ENCODE assay signal across 1 cellular context in the genomic region with DNA sequence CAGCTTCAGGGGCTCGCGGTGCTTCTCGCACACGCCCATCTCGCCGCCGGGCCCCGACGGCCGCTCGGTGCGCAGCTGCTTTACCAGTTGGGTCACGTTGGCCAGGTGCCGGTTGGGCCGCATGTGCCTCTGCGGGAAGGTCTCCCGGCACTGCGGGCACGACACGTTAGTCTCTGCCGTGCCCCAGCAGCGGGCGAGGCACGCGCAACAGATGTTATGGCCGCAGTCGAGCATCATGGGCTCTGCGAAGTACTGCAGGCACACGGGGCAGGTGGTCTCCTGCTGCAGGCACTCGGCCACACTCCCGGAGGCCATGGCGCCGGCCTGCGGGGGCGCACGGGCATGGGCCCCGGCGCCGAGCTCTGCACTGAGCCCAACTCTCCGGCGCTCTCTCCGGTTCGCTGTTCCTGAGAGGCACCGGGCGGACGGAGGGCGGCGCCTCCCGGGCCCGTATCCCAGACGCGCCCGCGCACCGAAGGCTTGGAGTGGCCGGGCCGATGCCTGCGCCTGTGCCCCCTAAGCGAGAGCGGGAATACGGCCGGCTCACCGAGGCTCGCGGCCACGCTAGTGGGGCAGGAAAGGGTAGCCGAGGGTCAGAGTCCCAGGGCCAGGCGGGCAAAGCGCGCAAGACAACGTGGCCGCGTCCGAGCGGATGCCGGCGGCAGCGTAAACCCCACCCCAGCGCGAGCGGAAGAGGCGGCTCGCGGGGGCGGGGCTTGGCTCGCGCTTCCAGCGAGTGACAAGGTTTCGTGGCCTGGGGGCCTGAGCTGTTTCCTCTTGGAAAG.
TF ChIP-seq lines count a peak whose summit lies in the region.

A gene with protein sequence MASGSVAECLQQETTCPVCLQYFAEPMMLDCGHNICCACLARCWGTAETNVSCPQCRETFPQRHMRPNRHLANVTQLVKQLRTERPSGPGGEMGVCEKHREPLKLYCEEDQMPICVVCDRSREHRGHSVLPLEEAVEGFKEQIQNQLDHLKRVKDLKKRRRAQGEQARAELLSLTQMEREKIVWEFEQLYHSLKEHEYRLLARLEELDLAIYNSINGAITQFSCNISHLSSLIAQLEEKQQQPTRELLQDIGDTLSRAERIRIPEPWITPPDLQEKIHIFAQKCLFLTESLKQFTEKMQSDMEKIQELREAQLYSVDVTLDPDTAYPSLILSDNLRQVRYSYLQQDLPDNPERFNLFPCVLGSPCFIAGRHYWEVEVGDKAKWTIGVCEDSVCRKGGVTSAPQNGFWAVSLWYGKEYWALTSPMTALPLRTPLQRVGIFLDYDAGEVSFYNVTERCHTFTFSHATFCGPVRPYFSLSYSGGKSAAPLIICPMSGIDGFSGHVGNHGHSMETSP (minus strand): TSS at position 668 of the 785 bp plus-strand sequence. CDS start 353 bp downstream, at position 315.

TF ChIP-seq in HepG2, 621 proteins besides CTCF, POLR2A, EP300 and RAD21 (continued from another document and continues in another):
- TF ChIP-seq, protein P1, sequence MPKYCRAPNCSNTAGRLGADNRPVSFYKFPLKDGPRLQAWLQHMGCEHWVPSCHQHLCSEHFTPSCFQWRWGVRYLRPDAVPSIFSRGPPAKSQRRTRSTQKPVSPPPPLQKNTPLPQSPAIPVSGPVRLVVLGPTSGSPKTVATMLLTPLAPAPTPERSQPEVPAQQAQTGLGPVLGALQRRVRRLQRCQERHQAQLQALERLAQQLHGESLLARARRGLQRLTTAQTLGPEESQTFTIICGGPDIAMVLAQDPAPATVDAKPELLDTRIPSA (CRISPR knock-in tag; IDR thresholded peaks at IDR 0.05; ENCODE audit: borderline replicate concordance): 0 out of 2 replicates have a peak, but pooled peaks have one; percentile 67
- peak; percentile 63; the same call in 1 of the 2 replicates for TF ChIP-seq TSC22D2 (CRISPR knock-in tag; IDR thresholded peaks at IDR 0.05; ENCODE audit: borderline replicate concordance)
- TF ChIP-seq HOXD1 (CRISPR knock-in tag; IDR thresholded peaks at IDR 0.05): peak; percentile 91
- TF ChIP-seq, protein P2, sequence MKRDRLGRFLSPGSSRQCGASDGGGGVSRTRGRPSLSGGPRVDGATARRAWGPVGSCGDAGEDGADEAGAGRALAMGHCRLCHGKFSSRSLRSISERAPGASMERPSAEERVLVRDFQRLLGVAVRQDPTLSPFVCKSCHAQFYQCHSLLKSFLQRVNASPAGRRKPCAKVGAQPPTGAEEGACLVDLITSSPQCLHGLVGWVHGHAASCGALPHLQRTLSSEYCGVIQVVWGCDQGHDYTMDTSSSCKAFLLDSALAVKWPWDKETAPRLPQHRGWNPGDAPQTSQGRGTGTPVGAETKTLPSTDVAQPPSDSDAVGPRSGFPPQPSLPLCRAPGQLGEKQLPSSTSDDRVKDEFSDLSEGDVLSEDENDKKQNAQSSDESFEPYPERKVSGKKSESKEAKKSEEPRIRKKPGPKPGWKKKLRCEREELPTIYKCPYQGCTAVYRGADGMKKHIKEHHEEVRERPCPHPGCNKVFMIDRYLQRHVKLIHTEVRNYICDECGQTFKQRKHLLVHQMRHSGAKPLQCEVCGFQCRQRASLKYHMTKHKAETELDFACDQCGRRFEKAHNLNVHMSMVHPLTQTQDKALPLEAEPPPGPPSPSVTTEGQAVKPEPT (CRISPR knock-in tag; IDR thresholded peaks at IDR 0.05; ENCODE audit: low read depth): peak; percentile 87
- TF ChIP-seq MIER2 (CRISPR knock-in tag; IDR thresholded peaks at IDR 0.05): no peak
- peak; percentile 41 for TF ChIP-seq GPN1 (CRISPR knock-in tag; IDR thresholded peaks at IDR 0.05; ENCODE audit: borderline replicate concordance)
- TF ChIP-seq ARNT (IDR thresholded peaks at IDR 0.05): no peak
- TF ChIP-seq, protein P3, sequence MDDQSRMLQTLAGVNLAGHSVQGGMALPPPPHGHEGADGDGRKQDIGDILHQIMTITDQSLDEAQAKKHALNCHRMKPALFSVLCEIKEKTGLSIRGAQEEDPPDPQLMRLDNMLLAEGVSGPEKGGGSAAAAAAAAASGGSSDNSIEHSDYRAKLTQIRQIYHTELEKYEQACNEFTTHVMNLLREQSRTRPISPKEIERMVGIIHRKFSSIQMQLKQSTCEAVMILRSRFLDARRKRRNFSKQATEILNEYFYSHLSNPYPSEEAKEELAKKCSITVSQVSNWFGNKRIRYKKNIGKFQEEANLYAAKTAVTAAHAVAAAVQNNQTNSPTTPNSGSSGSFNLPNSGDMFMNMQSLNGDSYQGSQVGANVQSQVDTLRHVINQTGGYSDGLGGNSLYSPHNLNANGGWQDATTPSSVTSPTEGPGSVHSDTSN (CRISPR knock-in tag; IDR thresholded peaks at IDR 0.05; ENCODE audit: borderline replicate concordance): no peak; the same call in 1 of the 2 replicates
- TF ChIP-seq ZFAT (CRISPR knock-in tag; conservative IDR thresholded peaks at IDR 0.05): peak; percentile 54
- TF ChIP-seq PPARG (CRISPR knock-in tag; conservative IDR thresholded peaks at IDR 0.05): peak; percentile 67
- TF ChIP-seq ZNF292 (CRISPR knock-in tag; IDR thresholded peaks at IDR 0.05; ENCODE audit: borderline replicate concordance, low read depth): no peak
- TF ChIP-seq NFIB (CRISPR knock-in tag; IDR thresholded peaks at IDR 0.05; ENCODE audit: borderline replicate concordance): no peak
- no peak for TF ChIP-seq EHMT2 (IDR thresholded peaks at IDR 0.05; ENCODE audit: borderline replicate concordance, low read depth, low read length)
- peak; percentile 97 for TF ChIP-seq REL (CRISPR knock-in tag; conservative IDR thresholded peaks at IDR 0.05)
- TF ChIP-seq, protein P4, sequence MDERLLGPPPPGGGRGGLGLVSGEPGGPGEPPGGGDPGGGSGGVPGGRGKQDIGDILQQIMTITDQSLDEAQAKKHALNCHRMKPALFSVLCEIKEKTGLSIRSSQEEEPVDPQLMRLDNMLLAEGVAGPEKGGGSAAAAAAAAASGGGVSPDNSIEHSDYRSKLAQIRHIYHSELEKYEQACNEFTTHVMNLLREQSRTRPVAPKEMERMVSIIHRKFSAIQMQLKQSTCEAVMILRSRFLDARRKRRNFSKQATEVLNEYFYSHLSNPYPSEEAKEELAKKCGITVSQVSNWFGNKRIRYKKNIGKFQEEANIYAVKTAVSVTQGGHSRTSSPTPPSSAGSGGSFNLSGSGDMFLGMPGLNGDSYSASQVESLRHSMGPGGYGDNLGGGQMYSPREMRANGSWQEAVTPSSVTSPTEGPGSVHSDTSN (CRISPR knock-in tag; IDR thresholded peaks at IDR 0.05): no peak
- no peak for TF ChIP-seq CBX1 (IDR thresholded peaks at IDR 0.05; ENCODE audit: low read depth)
- peak; percentile 56; the same call in 1 of the 2 replicates for TF ChIP-seq RFXANK (CRISPR knock-in tag; IDR thresholded peaks at IDR 0.05)
- TF ChIP-seq, protein P5, sequence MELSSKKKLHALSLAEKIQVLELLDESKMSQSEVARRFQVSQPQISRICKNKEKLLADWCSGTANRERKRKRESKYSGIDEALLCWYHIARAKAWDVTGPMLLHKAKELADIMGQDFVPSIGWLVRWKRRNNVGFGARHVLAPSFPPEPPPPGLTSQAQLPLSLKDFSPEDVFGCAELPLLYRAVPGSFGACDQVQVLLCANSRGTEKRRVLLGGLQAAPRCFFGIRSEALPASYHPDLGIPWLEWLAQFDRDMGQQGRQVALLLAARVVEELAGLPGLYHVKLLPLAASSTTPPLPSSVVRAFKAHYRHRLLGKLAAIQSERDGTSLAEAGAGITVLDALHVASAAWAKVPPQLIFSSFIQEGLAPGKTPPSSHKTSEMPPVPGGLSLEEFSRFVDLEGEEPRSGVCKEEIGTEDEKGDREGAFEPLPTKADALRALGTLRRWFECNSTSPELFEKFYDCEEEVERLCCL (CRISPR knock-in tag; IDR thresholded peaks at IDR 0.05; ENCODE audit: borderline replicate concordance): no peak; the same call in none of the 2 replicates
- TF ChIP-seq NFE2L2 (IDR thresholded peaks at IDR 0.05; ENCODE audit: low read length): no peak
- peak; percentile 69 to 95 for TF ChIP-seq KLF16 (CRISPR knock-in tag; IDR thresholded peaks at IDR 0.05)
- peak; percentile 30; the same call in 1 of the 2 replicates for TF ChIP-seq ZNF737 (CRISPR knock-in tag; IDR thresholded peaks at IDR 0.05; ENCODE audit: borderline replicate concordance)
- no peak for TF ChIP-seq SMC3 (IDR thresholded peaks at IDR 0.05; ENCODE audit: low read length)
- TF ChIP-seq STAG1 (CRISPR knock-in tag; IDR thresholded peaks at IDR 0.05): no peak; the same call in 1 of the 2 replicates
- no peak for TF ChIP-seq KAT2B (IDR thresholded peaks at IDR 0.05; ENCODE audit: borderline replicate concordance, low read depth, low read length)
- no peak; the same call in 1 of the 2 replicates for TF ChIP-seq ZNF841 (CRISPR knock-in tag; IDR thresholded peaks at IDR 0.05; ENCODE audit: borderline replicate concordance)
- TF ChIP-seq, protein P6, sequence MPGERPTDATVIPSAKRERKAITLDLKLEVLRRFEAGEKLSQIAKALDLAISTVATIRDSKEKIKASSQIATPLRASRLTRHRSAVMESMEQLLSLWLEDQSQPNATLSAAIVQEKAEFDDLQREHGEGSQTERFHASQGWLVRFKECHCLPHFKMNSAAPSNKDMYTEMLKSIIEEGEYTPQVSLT (CRISPR knock-in tag; IDR thresholded peaks at IDR 0.05; ENCODE audit: borderline replicate concordance, low read depth): 0 out of 2 replicates have a peak, but pooled peaks have one; percentile 60
- TF ChIP-seq, protein P7, sequence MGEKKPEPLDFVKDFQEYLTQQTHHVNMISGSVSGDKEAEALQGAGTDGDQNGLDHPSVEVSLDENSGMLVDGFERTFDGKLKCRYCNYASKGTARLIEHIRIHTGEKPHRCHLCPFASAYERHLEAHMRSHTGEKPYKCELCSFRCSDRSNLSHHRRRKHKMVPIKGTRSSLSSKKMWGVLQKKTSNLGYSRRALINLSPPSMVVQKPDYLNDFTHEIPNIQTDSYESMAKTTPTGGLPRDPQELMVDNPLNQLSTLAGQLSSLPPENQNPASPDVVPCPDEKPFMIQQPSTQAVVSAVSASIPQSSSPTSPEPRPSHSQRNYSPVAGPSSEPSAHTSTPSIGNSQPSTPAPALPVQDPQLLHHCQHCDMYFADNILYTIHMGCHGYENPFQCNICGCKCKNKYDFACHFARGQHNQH (CRISPR knock-in tag; IDR thresholded peaks at IDR 0.05): peak; percentile 88
- 0 out of 2 replicates have a peak, but pooled peaks have one; percentile 26 for TF ChIP-seq KDM6A (CRISPR knock-in tag; IDR thresholded peaks at IDR 0.05; ENCODE audit: low read depth)
- peak; percentile 82 for TF ChIP-seq KDM2A (CRISPR knock-in tag; IDR thresholded peaks at IDR 0.05; ENCODE audit: borderline replicate concordance, low read depth)
- no peak; the same call in 1 of the 2 replicates for TF ChIP-seq GATA4 (IDR thresholded peaks at IDR 0.05; ENCODE audit: borderline replicate concordance, low read depth)
- TF ChIP-seq, protein P8, sequence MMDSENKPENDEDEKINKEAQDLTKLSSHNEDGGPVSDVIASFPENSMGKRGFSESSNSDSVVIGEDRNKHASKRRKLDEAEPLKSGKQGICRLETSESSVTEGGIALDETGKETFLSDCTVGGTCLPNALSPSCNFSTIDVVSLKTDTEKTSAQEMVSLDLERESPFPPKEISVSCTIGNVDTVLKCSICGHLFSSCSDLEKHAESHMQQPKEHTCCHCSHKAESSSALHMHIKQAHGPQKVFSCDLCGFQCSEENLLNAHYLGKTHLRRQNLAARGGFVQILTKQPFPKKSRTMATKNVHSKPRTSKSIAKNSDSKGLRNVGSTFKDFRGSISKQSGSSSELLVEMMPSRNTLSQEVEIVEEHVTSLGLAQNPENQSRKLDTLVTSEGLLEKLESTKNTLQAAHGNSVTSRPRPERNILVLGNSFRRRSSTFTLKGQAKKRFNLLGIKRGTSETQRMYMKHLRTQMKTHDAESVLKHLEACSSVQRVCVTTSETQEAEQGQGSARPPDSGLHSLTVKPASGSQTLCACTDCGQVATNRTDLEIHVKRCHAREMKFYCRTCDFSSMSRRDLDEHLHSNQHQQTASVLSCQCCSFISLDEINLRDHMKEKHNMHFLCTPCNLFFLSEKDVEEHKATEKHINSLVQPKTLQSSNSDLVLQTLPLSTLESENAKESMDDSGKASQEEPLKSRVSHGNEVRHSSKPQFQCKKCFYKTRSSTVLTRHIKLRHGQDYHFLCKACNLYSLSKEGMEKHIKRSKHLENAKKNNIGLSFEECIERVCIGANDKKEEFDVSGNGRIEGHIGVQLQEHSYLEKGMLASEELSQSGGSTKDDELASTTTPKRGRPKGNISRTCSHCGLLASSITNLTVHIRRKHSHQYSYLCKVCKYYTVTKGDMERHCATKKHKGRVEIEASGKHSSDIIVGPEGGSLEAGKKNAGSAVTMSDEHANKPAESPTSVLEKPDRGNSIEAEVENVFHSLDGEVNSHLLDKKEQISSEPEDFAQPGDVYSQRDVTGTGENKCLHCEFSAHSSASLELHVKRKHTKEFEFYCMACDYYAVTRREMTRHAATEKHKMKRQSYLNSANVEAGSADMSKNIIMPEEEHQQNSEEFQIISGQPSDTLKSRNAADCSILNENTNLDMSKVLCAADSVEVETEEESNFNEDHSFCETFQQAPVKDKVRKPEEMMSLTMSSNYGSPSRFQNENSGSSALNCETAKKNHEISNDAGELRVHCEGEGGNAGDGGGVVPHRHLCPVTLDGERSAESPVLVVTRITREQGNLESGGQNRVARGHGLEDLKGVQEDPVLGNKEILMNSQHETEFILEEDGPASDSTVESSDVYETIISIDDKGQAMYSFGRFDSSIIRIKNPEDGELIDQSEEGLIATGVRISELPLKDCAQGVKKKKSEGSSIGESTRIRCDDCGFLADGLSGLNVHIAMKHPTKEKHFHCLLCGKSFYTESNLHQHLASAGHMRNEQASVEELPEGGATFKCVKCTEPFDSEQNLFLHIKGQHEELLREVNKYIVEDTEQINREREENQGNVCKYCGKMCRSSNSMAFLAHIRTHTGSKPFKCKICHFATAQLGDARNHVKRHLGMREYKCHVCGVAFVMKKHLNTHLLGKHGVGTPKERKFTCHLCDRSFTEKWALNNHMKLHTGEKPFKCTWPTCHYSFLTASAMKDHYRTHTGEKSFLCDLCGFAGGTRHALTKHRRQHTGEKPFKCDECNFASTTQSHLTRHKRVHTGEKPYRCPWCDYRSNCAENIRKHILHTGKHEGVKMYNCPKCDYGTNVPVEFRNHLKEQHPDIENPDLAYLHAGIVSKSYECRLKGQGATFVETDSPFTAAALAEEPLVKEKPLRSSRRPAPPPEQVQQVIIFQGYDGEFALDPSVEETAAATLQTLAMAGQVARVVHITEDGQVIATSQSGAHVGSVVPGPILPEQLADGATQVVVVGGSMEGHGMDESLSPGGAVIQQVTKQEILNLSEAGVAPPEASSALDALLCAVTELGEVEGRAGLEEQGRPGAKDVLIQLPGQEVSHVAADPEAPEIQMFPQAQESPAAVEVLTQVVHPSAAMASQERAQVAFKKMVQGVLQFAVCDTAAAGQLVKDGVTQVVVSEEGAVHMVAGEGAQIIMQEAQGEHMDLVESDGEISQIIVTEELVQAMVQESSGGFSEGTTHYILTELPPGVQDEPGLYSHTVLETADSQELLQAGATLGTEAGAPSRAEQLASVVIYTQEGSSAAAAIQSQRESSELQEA (CRISPR knock-in tag; IDR thresholded peaks at IDR 0.05; ENCODE audit: not compliant biosample characterization): peak; percentile 96
- TF ChIP-seq, protein P9, sequence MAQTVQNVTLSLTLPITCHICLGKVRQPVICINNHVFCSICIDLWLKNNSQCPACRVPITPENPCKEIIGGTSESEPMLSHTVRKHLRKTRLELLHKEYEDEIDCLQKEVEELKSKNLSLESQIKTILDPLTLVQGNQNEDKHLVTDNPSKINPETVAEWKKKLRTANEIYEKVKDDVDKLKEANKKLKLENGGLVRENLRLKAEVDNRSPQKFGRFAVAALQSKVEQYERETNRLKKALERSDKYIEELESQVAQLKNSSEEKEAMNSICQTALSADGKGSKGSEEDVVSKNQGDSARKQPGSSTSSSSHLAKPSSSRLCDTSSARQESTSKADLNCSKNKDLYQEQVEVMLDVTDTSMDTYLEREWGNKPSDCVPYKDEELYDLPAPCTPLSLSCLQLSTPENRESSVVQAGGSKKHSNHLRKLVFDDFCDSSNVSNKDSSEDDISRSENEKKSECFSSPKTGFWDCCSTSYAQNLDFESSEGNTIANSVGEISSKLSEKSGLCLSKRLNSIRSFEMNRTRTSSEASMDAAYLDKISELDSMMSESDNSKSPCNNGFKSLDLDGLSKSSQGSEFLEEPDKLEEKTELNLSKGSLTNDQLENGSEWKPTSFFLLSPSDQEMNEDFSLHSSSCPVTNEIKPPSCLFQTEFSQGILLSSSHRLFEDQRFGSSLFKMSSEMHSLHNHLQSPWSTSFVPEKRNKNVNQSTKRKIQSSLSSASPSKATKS (CRISPR knock-in tag; IDR thresholded peaks at IDR 0.05): no peak
- no peak for TF ChIP-seq SRF (IDR thresholded peaks at IDR 0.05; ENCODE audit: low read depth, low read length)
